ENCODE assay signal across 26 cellular contexts in genomic region chr10:48557511-48558123, GRCh38. TPM values are rescaled to one million over a fixed set of nuclear protein-coding genes. Genes with fewer than 3 reads are reported as not detected.
"Had no signal": no experiment of that assay in that cellular context is flagged by ENCODE, and none has a peak within 500 bp of the region (broad histone marks: within the 10 kb centered on the region; RNA-seq: fewer than 3 reads in every experiment).

No MANE protein-coding gene starts in this region.

- H3K27ac ChIP-seq: adrenal gland, epithelial cell of prostate, gastrocnemius medialis, heart right ventricle, left ventricle myocardium inferior, right atrium auricular region, SK-N-MC, skin epidermis had no signal

- H3K27me3 Mint-ChIP-seq: activated naive CD4-positive, alpha-beta T cell treated with anti-CD3 and anti-CD28 coated beads, Interleukin-2, amount 50 U/mL, for 24 hours had no signal

- H3K36me3 Mint-ChIP-seq: activated naive CD4-positive, alpha-beta T cell treated with anti-CD3 and anti-CD28 coated beads, Interleukin-2, amount 50 U/mL, for 24 hours; natural killer cell treated with Interleukin-12 subunit alpha and Interleukin-12 subunit beta and Interleukin-15 and Interleukin-18, amount 100 ng/mL, for 72 hours had no signal

- H3K36me3 ChIP-seq: adrenal gland, gastrocnemius medialis, left ventricle myocardium inferior, right atrium auricular region had no signal

- H3K9me3 ChIP-seq: heart right ventricle, left ventricle myocardium inferior, right atrium auricular region had no signal

- H3K27me3 ChIP-seq: adrenal gland, gastrocnemius medialis, heart right ventricle, right atrium auricular region had no signal

- DNase-seq: activated CD4-positive, alpha-beta T cell treated with anti-CD3 and anti-CD28 coated beads, Interleukin-2, amount 10 ng/mL, durations not matched to agents 7 days and 5 days; activated CD4-positive, CD25-positive, alpha-beta regulatory T cell; activated effector memory CD4-positive, alpha-beta T cell treated with anti-CD3 and anti-CD28 coated beads, Interleukin-2, amount 50 U/mL, for 16 hours; activated T-cell treated with anti-CD3 and anti-CD28 coated beads, Interleukin-2, amount 50 U/mL, for 1 hour; adrenal gland; caudate nucleus; cortex of kidney; effector CD8-positive, alpha-beta T cell; gastrocnemius medialis; heart right ventricle; left ventricle myocardium inferior; mesendoderm; nucleus accumbens; stimulated activated CD4-positive, alpha-beta T cell treated with anti-CD3 and anti-CD28 coated beads, Interleukin-15, amount 100 ng/mL, for 24 hours; stimulated activated CD4-positive, alpha-beta T cell treated with anti-CD3 and anti-CD28 coated beads, Interleukin-4, amount 100 ng/mL, for 1 hour; stimulated activated naive CD4-positive, alpha-beta T cell treated with Interleukin-2 at 50 U/mL for 16 hours; substantia nigra; trophoblast cell had no signal

- H3K9me3 Mint-ChIP-seq: activated CD4-positive, alpha-beta T cell treated with anti-CD3 and anti-CD28 coated beads, Interleukin-2, amount 10 ng/mL, durations not matched to agents 7 days and 5 days; activated naive CD4-positive, alpha-beta T cell treated with anti-CD3 and anti-CD28 coated beads, Interleukin-2, amount 50 U/mL, for 24 hours; natural killer cell treated with Interleukin-12 subunit alpha and Interleukin-12 subunit beta and Interleukin-15 and Interleukin-18, amount 100 ng/mL, for 72 hours had no signal

- ATAC-seq: gastrocnemius medialis; heart right ventricle; natural killer cell treated with Interleukin-12 subunit alpha and Interleukin-12 subunit beta and Interleukin-15 and Interleukin-18, amount 100 ng/mL, for 72 hours had no signal

- H3K4me3 ChIP-seq: adrenal gland, gastrocnemius medialis, heart right ventricle, left ventricle myocardium inferior, right atrium auricular region, SK-N-MC, skin epidermis had no signal

- H3K4me1 ChIP-seq: adrenal gland, gastrocnemius medialis had no signal

- H3K4me1 Mint-ChIP-seq: activated CD4-positive, alpha-beta T cell treated with anti-CD3 and anti-CD28 coated beads, Interleukin-2, amount 10 ng/mL, durations not matched to agents 7 days and 5 days; activated naive CD4-positive, alpha-beta T cell treated with anti-CD3 and anti-CD28 coated beads, Interleukin-2, amount 50 U/mL, for 24 hours had no signal

- H3K4me3 Mint-ChIP-seq: activated CD4-positive, alpha-beta T cell treated with anti-CD3 and anti-CD28 coated beads, Interleukin-2, amount 10 ng/mL, durations not matched to agents 7 days and 5 days; activated naive CD4-positive, alpha-beta T cell treated with anti-CD3 and anti-CD28 coated beads, Interleukin-2, amount 50 U/mL, for 24 hours; natural killer cell treated with Interleukin-12 subunit alpha and Interleukin-12 subunit beta and Interleukin-15 and Interleukin-18, amount 100 ng/mL, for 72 hours had no signal

- H3K27ac Mint-ChIP-seq: activated CD4-positive, alpha-beta T cell treated with anti-CD3 and anti-CD28 coated beads, Interleukin-2, amount 10 ng/mL, durations not matched to agents 7 days and 5 days; activated naive CD4-positive, alpha-beta T cell treated with anti-CD3 and anti-CD28 coated beads, Interleukin-2, amount 50 U/mL, for 24 hours; natural killer cell treated with Interleukin-12 subunit alpha and Interleukin-12 subunit beta and Interleukin-15 and Interleukin-18, amount 100 ng/mL, for 72 hours; progenitor cell of endocrine pancreas had no signal

RNA-seq across cellular contexts. Expression of gene ARHGAP22, which starts 47.3 kb away (rescaled TPM):
- total RNA-seq: activated CD4-positive, alpha-beta T cell treated with anti-CD3 and anti-CD28 coated beads, Interleukin-2, amount 10 ng/mL, durations not matched to agents 7 days and 5 days; activated CD8-positive, alpha-beta memory T cell treated with anti-CD3 and anti-CD28 coated beads for 36 hours had no signal
